ENCODE assay signal across 9 cellular contexts in genomic region chr5:141135030-141135717, GRCh38. TPM values are rescaled to one million over a fixed set of nuclear protein-coding genes. Genes with fewer than 3 reads are reported as not detected.
DNase-seq lines count a peak whose midpoint lies in the region; ATAC-seq, FAIRE-seq and TF ChIP-seq lines count a peak whose summit lies in the region.
"Had no signal": no experiment of that assay in that cellular context is flagged by ENCODE, and none has a peak within 500 bp of the region (broad histone marks: within the 10 kb centered on the region; RNA-seq: fewer than 3 reads in every experiment).

Gene PCDHB5, plus strand, starts transcription at chr5:141135206. Its CDS starts 229 bp downstream, at chr5:141135435.

- DNase-seq in NCI-H1694 (lab: John Stamatoyannopoulos, UW) (peak; percentile 71), mammary epithelial cell (no peak), mesothelial cell of epicardium (ENCODE audit: low spot score in 2 of 2, unreplicated experiment in 2 of 2) (no peak), RCC 7860 (ENCODE audit: low spot score) (no peak)
- no peak for DNase-seq in activated effector memory CD4-positive, alpha-beta T cell treated with Interleukin-2 at 50 U/mL for 16 hours
- DNase-seq in stimulated activated naive CD4-positive, alpha-beta T cell treated with Interleukin-2 at 50 U/mL for 16 hours (lab: John Stamatoyannopoulos, UW): no peak

- BruUV-seq in mammary epithelial cell (replicated peaks; lab: Mats Ljungman, UMichigan): no TSS peak

- TF ChIP-seq CTCF in mammary epithelial cell (conservative IDR thresholded peaks at IDR 0.05 in 1 of 2, IDR thresholded peaks at IDR 0.05 in 1 of 2; ENCODE audit: extremely low read depth in 1 of 2, insufficient read depth in 1 of 2, low read depth in 1 of 2, low read length in 2 of 2): peak; percentile 18 to 44
- TF ChIP-seq CTCF in mesothelial cell of epicardium (IDR thresholded peaks at IDR 0.05; ENCODE audit: unreplicated experiment): no peak

- H3K4me2 ChIP-seq in mammary epithelial cell (ENCODE audit: insufficient read depth, low read depth, low read length): no peak within 1 kb of the TSS

- H3K9me3 Mint-ChIP-seq in mesothelial cell of epicardium: peaks cover 80% of the 10 kb centered on the region

- H3K9ac ChIP-seq in ES-I3 (ENCODE audit: low read depth, low read length) (peak within 1 kb of the TSS; percentile 89), mammary epithelial cell (ENCODE audit: insufficient read depth, low read length) (no peak within 1 kb of the TSS)

- 22% methylated on average over 21 of the region's 22 CpGs for WGBS in mammary epithelial cell (ENCODE audit: low coverage, missing lambda C conversion rate)

- H3K27me3 Mint-ChIP-seq in mesothelial cell of epicardium (ENCODE audit: low read depth): no peaks in the 10 kb centered on the region

- dilution Hi-C loops in mammary epithelial cell (cut with HindIII; ENCODE audit: low sequenced_read_pairs): no loop called here

- peaks cover 72% of the 10 kb centered on the region for H3K36me3 Mint-ChIP-seq in mesothelial cell of epicardium

- H3K4me3 ChIP-seq in mammary epithelial cell (replicated peaks in 1 of 3; ENCODE audit: insufficient read depth in 1 of 3, low read depth in 2 of 3, low read length in 3 of 3): no peak within 1 kb of the TSS

- CTCF ChIA-PET in mammary epithelial cell (lab: Charles Lee; ENCODE audit: low non-redundant PET): no interaction called here

- H3K4me3 Mint-ChIP-seq in mesothelial cell of epicardium: peak within 1 kb of the TSS; percentile 58

- H3K4me1 ChIP-seq in ES-I3 (ENCODE audit: insufficient read depth, low read length): no peaks in the 10 kb centered on the region
- no peaks in the 10 kb centered on the region for H3K4me1 ChIP-seq in mammary epithelial cell (ENCODE audit: insufficient read depth, low read length)

- H4K20me1 ChIP-seq in mammary epithelial cell (ENCODE audit: insufficient read depth, low read length): no peaks in the 10 kb centered on the region

- no peak for ATAC-seq in HG02610 (IDR thresholded peaks at IDR 0.05; ENCODE audit: unreplicated experiment)

- no peaks in the 10 kb centered on the region for H3K36me3 ChIP-seq in ES-I3 (ENCODE audit: insufficient read depth, low read length)
- no peaks in the 10 kb centered on the region for H3K36me3 ChIP-seq in mammary epithelial cell (ENCODE audit: insufficient read depth, low read length)

- H3K9me3 ChIP-seq in ES-I3 (ENCODE audit: control insufficient read depth, insufficient read depth, low read length) (0 out of 2 replicates have a peak, but pooled peaks cover 3% of the 10 kb centered on the region), mammary epithelial cell (replicated peaks; ENCODE audit: insufficient read depth, low read length) (peaks cover 6% of the 10 kb centered on the region)

- no peaks in the 10 kb centered on the region for H3K27me3 ChIP-seq in mammary epithelial cell (ENCODE audit: insufficient read depth, low read length)

- H3K79me2 ChIP-seq in mammary epithelial cell (ENCODE audit: insufficient read depth, low read length): no peaks in the 10 kb centered on the region

- intact Hi-C loops in mammary epithelial cell (cut with micrococcal nuclease): no loop called here

- H3K27ac ChIP-seq in mammary epithelial cell (ENCODE audit: insufficient read depth, low read depth, low read length): no peak within 1 kb of the TSS

- no peak within 1 kb of the TSS for H2AFZ ChIP-seq in mammary epithelial cell (ENCODE audit: low read depth, low read length)

- H3K27ac Mint-ChIP-seq in mesothelial cell of epicardium: peak within 1 kb of the TSS; percentile 24

- no peaks in the 10 kb centered on the region for H3K4me1 Mint-ChIP-seq in mesothelial cell of epicardium

- in situ Hi-C loops in mammary epithelial cell (cut with MboI; ENCODE audit: low sequenced_read_pairs in 2 of 2): no loop called here

- no peak for FAIRE-seq in RCC 7860 (lab: Jason Lieb, UNC)

RNA-seq across cellular contexts. Expression of gene PCDHB5, which starts in this region (rescaled TPM):
- total RNA-seq in mammary epithelial cell: under 1 TPM; 0.12 to 0.33 TPM
- 0.02 TPM for polyA plus RNA-seq in mammary epithelial cell
- polyA minus RNA-seq in mammary epithelial cell: not detected
- total RNA-seq in mesothelial cell of epicardium: 5.2 to 6.8 TPM (median 6.0 TPM) in 3 replicates
- total RNA-seq: T-helper 2 cell treated with Interferon-gamma antibody and Interleukin-4, amounts not matched to agents 100 ng/mL and 5 ng/mL, for 36 hours had no signal
